ENCODE assay signal across 20 cellular contexts in the genomic region with DNA sequence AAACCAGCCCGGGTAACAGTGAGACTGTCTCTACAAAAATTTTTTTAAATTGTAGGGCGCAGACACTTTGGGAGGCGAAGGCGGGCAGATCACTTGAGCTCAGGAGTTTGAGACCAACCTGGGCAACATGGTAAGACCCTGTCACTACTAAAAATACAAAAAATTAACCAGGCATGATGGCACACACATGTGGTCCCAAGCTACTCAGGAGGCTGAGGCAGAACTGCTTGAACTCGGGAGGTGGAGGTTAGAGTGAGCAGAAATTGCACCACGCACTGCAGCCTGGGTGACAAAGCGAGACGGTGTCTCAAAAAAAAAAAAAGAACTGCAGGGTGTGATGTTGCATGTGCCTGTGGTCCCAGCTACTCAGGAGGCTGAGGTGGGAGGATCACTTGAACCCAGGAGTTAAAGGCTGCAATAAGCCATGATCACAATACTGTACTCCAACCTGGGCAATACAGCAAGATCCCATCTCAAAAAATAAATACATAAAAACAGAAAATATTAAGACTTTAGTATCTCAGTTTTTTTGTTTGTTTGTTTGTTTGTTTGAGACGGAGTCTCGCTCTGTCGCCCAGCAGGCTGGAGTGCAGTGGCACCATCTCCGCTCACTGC.
"Had no signal": no experiment of that assay in that cellular context is flagged by ENCODE, and none has a peak within 500 bp of the region (broad histone marks: within the 10 kb centered on the region; RNA-seq: fewer than 3 reads in every experiment).

No MANE protein-coding gene starts in this region.

- H3K36me3 ChIP-seq: left ventricle myocardium inferior, neutrophil, right atrium auricular region, suprapubic skin, thyroid gland, upper lobe of left lung, vagina had no signal

- H3K27me3 ChIP-seq: dorsolateral prefrontal cortex, esophagus squamous epithelium, neutrophil, right atrium auricular region, suprapubic skin, thyroid gland, upper lobe of left lung, vagina had no signal

- H3K4me1 ChIP-seq: thyroid gland had no signal

- H3K4me3 ChIP-seq: dorsolateral prefrontal cortex, esophagus squamous epithelium, left ventricle myocardium inferior, lung, right atrium auricular region, suprapubic skin, thyroid gland, upper lobe of left lung, vagina had no signal

- ATAC-seq: left cardiac atrium; stimulated activated naive CD8-positive, alpha-beta T cell treated with anti-CD3 and anti-CD28 coated beads, Interleukin-15, Interleukin-2, amounts not matched to agents 100 U/mL and 50 U/mL, for 24 hours had no signal

- H3K9me3 Mint-ChIP-seq: naive B cell had no signal

- DNase-seq: cortex of kidney; dorsolateral prefrontal cortex; effector CD8-positive, alpha-beta T cell; esophagus squamous epithelium; foreskin fibroblast; kidney; left cardiac atrium; left ventricle myocardium inferior; mesenchymal stem cell; naive B cell; small intestine; stimulated activated CD4-positive, alpha-beta T cell treated with anti-CD3 and anti-CD28 coated beads, Interleukin-12 subunit alpha, Interleukin-12 subunit beta, amount 100 ng/mL, for 4 hours; stimulated activated naive CD8-positive, alpha-beta T cell treated with anti-CD3 and anti-CD28 coated beads, Interleukin-15, Interleukin-2, amounts not matched to agents 100 U/mL and 50 U/mL, for 24 hours; thyroid gland; upper lobe of left lung had no signal

- H3K9me3 ChIP-seq: esophagus squamous epithelium, left ventricle myocardium inferior, neutrophil, right atrium auricular region, suprapubic skin, thyroid gland, upper lobe of left lung, vagina had no signal

- H3K27ac ChIP-seq: dorsolateral prefrontal cortex, esophagus squamous epithelium, left ventricle myocardium inferior, neutrophil, right atrium auricular region, suprapubic skin, thyroid gland, upper lobe of left lung, vagina had no signal

- H3K27me3 Mint-ChIP-seq: naive B cell had no signal
